Comparison of ENCODE assay signal across 8 cellular contexts in the genomic region with DNA sequence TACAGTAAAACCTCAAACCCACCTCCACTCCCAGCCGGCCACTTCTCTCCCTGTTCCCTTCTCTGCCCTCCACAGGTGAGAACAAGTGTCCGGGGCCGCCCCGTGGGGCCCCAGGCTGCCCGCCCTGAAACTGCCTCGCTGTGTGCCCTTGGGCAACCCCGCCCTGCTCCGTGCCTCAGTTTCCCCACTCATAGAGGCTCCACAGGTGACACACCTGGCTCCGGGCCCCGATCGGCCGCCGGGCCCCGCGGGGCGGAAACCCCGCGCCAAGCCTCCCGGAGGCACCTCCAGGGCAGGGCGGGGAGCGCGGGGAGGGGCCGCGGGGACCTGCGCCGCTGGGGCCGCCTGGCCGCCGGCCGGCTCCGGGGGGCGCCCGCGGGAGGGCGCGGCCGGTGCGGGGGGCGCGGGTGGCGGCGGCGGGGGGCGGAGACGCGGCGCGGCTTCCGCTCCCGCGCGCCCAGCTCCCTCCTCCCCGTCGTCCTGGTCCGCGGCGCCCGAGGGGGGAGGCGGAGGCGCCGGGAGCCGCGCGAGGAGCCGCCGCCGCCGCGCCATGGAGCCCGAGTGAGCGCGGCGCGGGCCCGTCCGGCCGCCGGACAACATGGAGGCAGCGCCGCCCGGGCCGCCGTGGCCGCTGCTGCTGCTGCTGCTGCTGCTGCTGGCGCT. TPM values are rescaled to one million over a fixed set of nuclear protein-coding genes. Genes with fewer than 3 reads are reported as not detected.
A peak's percentile ranks its signal among the peaks of the same experiment; 100 is the strongest.
DNase-seq lines count a peak whose midpoint lies in the region; ATAC-seq and TF ChIP-seq lines count a peak whose summit lies in the region.

A gene (plus strand): TSS at position 475 of the 663 bp plus-strand sequence. CDS start 124 bp downstream, at position 599.

- no peaks in the 10 kb centered on the region for H3K9me3 Mint-ChIP-seq in activated CD4-positive, alpha-beta T cell treated with anti-CD3 and anti-CD28 coated beads, Interleukin-2, amount 10 ng/mL, durations not matched to agents 7 days and 5 days
- H3K9me3 Mint-ChIP-seq in stimulated activated memory B cell treated with anti-CD40 and anti-IgM and Interleukin-4, amounts not matched to agents 10 μg/mL and 1 μg/mL and 100 μg/mL, for 72 hours, result no peaks in the 10 kb centered on the region

- peak within 1 kb of the TSS; percentile 51 for H3K4me3 ChIP-seq in kidney epithelial cell (ENCODE audit: low read depth, low read length)

- ATAC-seq in stimulated activated memory B cell treated with anti-CD40 and anti-IgM and Interleukin-4, amounts not matched to agents 10 μg/mL and 1 μg/mL and 100 μg/mL, for 72 hours, result peak; percentile 70

- H3K27me3 ChIP-seq in kidney epithelial cell (ENCODE audit: control insufficient read depth, insufficient read depth, low read length), result no peaks in the 10 kb centered on the region

- H3K27ac Mint-ChIP-seq in activated CD4-positive, alpha-beta T cell treated with anti-CD3 and anti-CD28 coated beads, Interleukin-2, amount 10 ng/mL, durations not matched to agents 7 days and 5 days, result peak within 1 kb of the TSS; percentile 85
- peak within 1 kb of the TSS; percentile 77 for H3K27ac Mint-ChIP-seq in stimulated activated memory B cell treated with anti-CD40 and anti-IgM and Interleukin-4, amounts not matched to agents 10 μg/mL and 1 μg/mL and 100 μg/mL, for 72 hours

- POLR2A ChIA-PET in activated CD4-positive, alpha-beta T cell treated with anti-CD3 and anti-CD28 coated beads, Interleukin-2, amount 10 ng/mL, durations not matched to agents 7 days and 5 days (lab: Charles Lee), result no interaction called here

- no peak for TF ChIP-seq CTCF in kidney epithelial cell (IDR thresholded peaks at IDR 0.05; ENCODE audit: insufficient read depth, low read length, poor library complexity, severe bottlenecking)

- in situ Hi-C loops in T47D (cut with HindIII; ENCODE audit: low pct_unique_long_range_greater_than_20kb, low sequenced_read_pairs), result no loop called here

- CTCF ChIA-PET in activated CD4-positive, alpha-beta T cell treated with anti-CD3 and anti-CD28 coated beads, Interleukin-2, amount 10 ng/mL, durations not matched to agents 7 days and 5 days (lab: Charles Lee), result interaction anchor here (0.6 to 1.0 kb wide), 2 partner anchors 55 to 265 kb away, joined by 3 to 4 read pairs; no protein-coding TSS in a partner anchor

- peak within 1 kb of the TSS; percentile 87 for H3K4me3 Mint-ChIP-seq in activated CD4-positive, alpha-beta T cell treated with anti-CD3 and anti-CD28 coated beads, Interleukin-2, amount 10 ng/mL, durations not matched to agents 7 days and 5 days
- peak within 1 kb of the TSS; percentile 84 for H3K4me3 Mint-ChIP-seq in stimulated activated memory B cell treated with anti-CD40 and anti-IgM and Interleukin-4, amounts not matched to agents 10 μg/mL and 1 μg/mL and 100 μg/mL, for 72 hours

- peaks cover 53% of the 10 kb centered on the region for H3K4me1 Mint-ChIP-seq in activated CD4-positive, alpha-beta T cell treated with anti-CD3 and anti-CD28 coated beads, Interleukin-2, amount 10 ng/mL, durations not matched to agents 7 days and 5 days
- peaks cover 18% of the 10 kb centered on the region for H3K4me1 Mint-ChIP-seq in stimulated activated memory B cell treated with anti-CD40 and anti-IgM and Interleukin-4, amounts not matched to agents 10 μg/mL and 1 μg/mL and 100 μg/mL, for 72 hours

- DNase-seq in activated CD4-positive, alpha-beta T cell treated with anti-CD3 and anti-CD28 coated beads, Interleukin-2, amount 10 ng/mL, durations not matched to agents 7 days and 5 days, result no peak
- no peak for DNase-seq in activated CD4-positive, alpha-beta T cell treated with anti-CD3 and anti-CD28 coated beads for 4 hours
- DNase-seq in M059J (ENCODE audit: low read depth) (peak; percentile 29), T47D (ENCODE audit: low read depth in 1 of 2, low spot score in 1 of 2) (peak; percentile 57 to 83), kidney epithelial cell (ENCODE audit: low read depth) (no peak), NCI-H2107 treated with DMSO at 0.1 percent for 48 hours (lab: John Stamatoyannopoulos, UW; ENCODE audit: unreplicated experiment) (no peak), middle frontal gyrus (ENCODE audit: extremely low spot score, low spot score) (no peak)

- peaks cover 7% of the 10 kb centered on the region for H3K36me3 Mint-ChIP-seq in activated CD4-positive, alpha-beta T cell treated with anti-CD3 and anti-CD28 coated beads, Interleukin-2, amount 10 ng/mL, durations not matched to agents 7 days and 5 days (ENCODE audit: low read depth)
- no peaks in the 10 kb centered on the region for H3K36me3 Mint-ChIP-seq in stimulated activated memory B cell treated with anti-CD40 and anti-IgM and Interleukin-4, amounts not matched to agents 10 μg/mL and 1 μg/mL and 100 μg/mL, for 72 hours

- H3K36me3 ChIP-seq in kidney epithelial cell (ENCODE audit: control insufficient read depth, insufficient read depth, low read length), result no peaks in the 10 kb centered on the region

- peaks cover 4% of the 10 kb centered on the region for H3K27me3 Mint-ChIP-seq in activated CD4-positive, alpha-beta T cell treated with anti-CD3 and anti-CD28 coated beads, Interleukin-2, amount 10 ng/mL, durations not matched to agents 7 days and 5 days
- H3K27me3 Mint-ChIP-seq in stimulated activated memory B cell treated with anti-CD40 and anti-IgM and Interleukin-4, amounts not matched to agents 10 μg/mL and 1 μg/mL and 100 μg/mL, for 72 hours, result peaks cover 40% of the 10 kb centered on the region

RNA-seq across cellular contexts. Expression of the gene that starts here (rescaled TPM):
- total RNA-seq in activated CD4-positive, alpha-beta T cell treated with anti-CD3 and anti-CD28 coated beads, Interleukin-2, amount 10 ng/mL, durations not matched to agents 7 days and 5 days, result 10 to 100 TPM; 32.2 to 32.7 TPM
- total RNA-seq in M059J (2014; rRNA removed; shearing (Covaris generic)), result 10.1 and 19.7 TPM in 2 replicates
- 31.2 and 31.6 TPM in 2 replicates for total RNA-seq in kidney epithelial cell

Comparison
In these comparisons a context has a peak if more than half of its experiments do, and no peak if none do; other contexts are left out.
1. DNase-seq: peak in M059J (single experiment) and T47D (2 of 2); none in activated CD4-positive, alpha-beta T cell treated with anti-CD3 and anti-CD28 coated beads, Interleukin-2, amount 10 ng/mL, durations not matched to agents 7 days and 5 days (single experiment), activated CD4-positive, alpha-beta T cell treated with anti-CD3 and anti-CD28 coated beads for 4 hours (0 of 2), kidney epithelial cell (single experiment), NCI-H2107 treated with DMSO at 0.1 percent for 48 hours (single experiment) and middle frontal gyrus (single experiment).